In the genomic region with DNA sequence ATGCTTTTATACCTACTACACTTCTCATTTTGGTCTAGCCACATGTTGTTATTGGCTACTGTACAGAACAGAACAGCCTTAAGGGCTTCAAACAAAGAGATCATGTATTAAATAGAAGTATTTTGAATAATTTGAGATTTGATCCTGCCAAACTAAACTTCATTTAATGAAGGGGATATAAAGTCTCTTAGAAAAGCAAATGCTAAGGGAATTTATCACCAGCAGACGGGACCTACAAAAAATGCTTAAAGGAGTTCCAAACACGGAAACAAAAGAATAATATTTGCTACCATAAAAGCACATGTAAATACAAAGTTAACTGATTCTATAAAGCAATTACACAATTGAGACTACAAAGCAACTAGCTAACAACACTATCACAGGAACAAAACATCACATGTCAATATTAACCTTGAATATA, we compare ENCODE assay signal across 1 cellular context.
TF ChIP-seq lines count a peak whose summit lies in the region.

No MANE protein-coding gene starts in this region.

TF ChIP-seq in HEK293, 187 proteins besides CTCF, POLR2A, EP300 and RAD21 (continued from another document and continues in another):
- TF ChIP-seq, protein P1, sequence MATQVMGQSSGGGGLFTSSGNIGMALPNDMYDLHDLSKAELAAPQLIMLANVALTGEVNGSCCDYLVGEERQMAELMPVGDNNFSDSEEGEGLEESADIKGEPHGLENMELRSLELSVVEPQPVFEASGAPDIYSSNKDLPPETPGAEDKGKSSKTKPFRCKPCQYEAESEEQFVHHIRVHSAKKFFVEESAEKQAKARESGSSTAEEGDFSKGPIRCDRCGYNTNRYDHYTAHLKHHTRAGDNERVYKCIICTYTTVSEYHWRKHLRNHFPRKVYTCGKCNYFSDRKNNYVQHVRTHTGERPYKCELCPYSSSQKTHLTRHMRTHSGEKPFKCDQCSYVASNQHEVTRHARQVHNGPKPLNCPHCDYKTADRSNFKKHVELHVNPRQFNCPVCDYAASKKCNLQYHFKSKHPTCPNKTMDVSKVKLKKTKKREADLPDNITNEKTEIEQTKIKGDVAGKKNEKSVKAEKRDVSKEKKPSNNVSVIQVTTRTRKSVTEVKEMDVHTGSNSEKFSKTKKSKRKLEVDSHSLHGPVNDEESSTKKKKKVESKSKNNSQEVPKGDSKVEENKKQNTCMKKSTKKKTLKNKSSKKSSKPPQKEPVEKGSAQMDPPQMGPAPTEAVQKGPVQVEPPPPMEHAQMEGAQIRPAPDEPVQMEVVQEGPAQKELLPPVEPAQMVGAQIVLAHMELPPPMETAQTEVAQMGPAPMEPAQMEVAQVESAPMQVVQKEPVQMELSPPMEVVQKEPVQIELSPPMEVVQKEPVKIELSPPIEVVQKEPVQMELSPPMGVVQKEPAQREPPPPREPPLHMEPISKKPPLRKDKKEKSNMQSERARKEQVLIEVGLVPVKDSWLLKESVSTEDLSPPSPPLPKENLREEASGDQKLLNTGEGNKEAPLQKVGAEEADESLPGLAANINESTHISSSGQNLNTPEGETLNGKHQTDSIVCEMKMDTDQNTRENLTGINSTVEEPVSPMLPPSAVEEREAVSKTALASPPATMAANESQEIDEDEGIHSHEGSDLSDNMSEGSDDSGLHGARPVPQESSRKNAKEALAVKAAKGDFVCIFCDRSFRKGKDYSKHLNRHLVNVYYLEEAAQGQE (tag by site-specific recombination; IDR thresholded peaks at IDR 0.05), result no peak
- TF ChIP-seq, protein P2, sequence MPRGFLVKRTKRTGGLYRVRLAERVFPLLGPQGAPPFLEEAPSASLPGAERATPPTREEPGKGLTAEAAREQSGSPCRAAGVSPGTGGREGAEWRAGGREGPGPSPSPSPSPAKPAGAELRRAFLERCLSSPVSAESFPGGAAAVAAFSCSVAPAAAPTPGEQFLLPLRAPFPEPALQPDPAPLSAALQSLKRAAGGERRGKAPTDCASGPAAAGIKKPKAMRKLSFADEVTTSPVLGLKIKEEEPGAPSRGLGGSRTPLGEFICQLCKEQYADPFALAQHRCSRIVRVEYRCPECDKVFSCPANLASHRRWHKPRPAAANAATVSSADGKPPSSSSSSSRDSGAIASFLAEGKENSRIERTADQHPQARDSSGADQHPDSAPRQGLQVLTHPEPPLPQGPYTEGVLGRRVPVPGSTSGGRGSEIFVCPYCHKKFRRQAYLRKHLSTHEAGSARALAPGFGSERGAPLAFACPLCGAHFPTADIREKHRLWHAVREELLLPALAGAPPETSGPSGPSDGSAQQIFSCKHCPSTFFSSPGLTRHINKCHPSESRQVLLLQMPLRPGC (tag by site-specific recombination; IDR thresholded peaks at IDR 0.05), result no peak
- TF ChIP-seq ZNF626 (tag by site-specific recombination; IDR thresholded peaks at IDR 0.05) (no peak), YY2 (tag by site-specific recombination; IDR thresholded peaks at IDR 0.05) (no peak), ZNF350 (tag by site-specific recombination; IDR thresholded peaks at IDR 0.05) (no peak), ZNF140 (tag by site-specific recombination; IDR thresholded peaks at IDR 0.05) (no peak), ZNF223 (tag by site-specific recombination; IDR thresholded peaks at IDR 0.05) (no peak), ZNF132 (tag by site-specific recombination; IDR thresholded peaks at IDR 0.05; ENCODE audit: borderline replicate concordance) (no peak), ZNF266 (tag by site-specific recombination; IDR thresholded peaks at IDR 0.05; ENCODE audit: low read depth) (no peak), EGR2 (tag by site-specific recombination; IDR thresholded peaks at IDR 0.05; ENCODE audit: low read depth) (no peak), BCL11A (tag by site-specific recombination; IDR thresholded peaks at IDR 0.05; ENCODE audit: low read depth) (peak; percentile 49; the same call in 1 of the 2 replicates), ZNF433 (tag by site-specific recombination; IDR thresholded peaks at IDR 0.05; ENCODE audit: low read depth) (no peak), OVOL3 (tag by site-specific recombination; IDR thresholded peaks at IDR 0.05) (0 out of 2 replicates have a peak, but pooled peaks have one; percentile 51), KLF16 (tag by site-specific recombination; IDR thresholded peaks at IDR 0.05) (no peak), GFI1B (tag by site-specific recombination; IDR thresholded peaks at IDR 0.05) (no peak), ZNF121 (tag by site-specific recombination; IDR thresholded peaks at IDR 0.05) (no peak), ZSCAN30 (tag by site-specific recombination; IDR thresholded peaks at IDR 0.05) (no peak), HOXC10 (CRISPR knock-in tag; IDR thresholded peaks at IDR 0.05) (no peak), ZNF335 (tag by site-specific recombination; conservative IDR thresholded peaks at IDR 0.05) (no peak), ZNF585B (tag by site-specific recombination; IDR thresholded peaks at IDR 0.05) (no peak), ZNF596 (tag by site-specific recombination; IDR thresholded peaks at IDR 0.05) (no peak), ZNF341 (tag by site-specific recombination; IDR thresholded peaks at IDR 0.05; ENCODE audit: low read depth) (no peak), KLF10 (tag by site-specific recombination; IDR thresholded peaks at IDR 0.05) (no peak), ZBTB21 (tag by site-specific recombination; IDR thresholded peaks at IDR 0.05) (no peak), ZNF792 (tag by site-specific recombination; IDR thresholded peaks at IDR 0.05) (no peak), KLF7 (tag by site-specific recombination; IDR thresholded peaks at IDR 0.05; ENCODE audit: borderline replicate concordance) (no peak), ZNF239 (tag by site-specific recombination; IDR thresholded peaks at IDR 0.05) (no peak), SP2 (tag by site-specific recombination; IDR thresholded peaks at IDR 0.05) (no peak), ZNF521 (tag by site-specific recombination; IDR thresholded peaks at IDR 0.05) (no peak), ZNF837 (tag by site-specific recombination; IDR thresholded peaks at IDR 0.05) (no peak), TRIM28 (IDR thresholded peaks at IDR 0.05; ENCODE audit: borderline replicate concordance, low read length) (no peak), ZNF404 (tag by site-specific recombination; IDR thresholded peaks at IDR 0.05) (no peak), ZNF677 (tag by site-specific recombination; IDR thresholded peaks at IDR 0.05) (no peak), ZBTB7A (tag by site-specific recombination; IDR thresholded peaks at IDR 0.05; ENCODE audit: low read depth) (no peak), ZFP69B (tag by site-specific recombination; IDR thresholded peaks at IDR 0.05) (no peak), ZNF510 (tag by site-specific recombination; IDR thresholded peaks at IDR 0.05; ENCODE audit: insufficient replicate concordance) (no peak), ZNF155 (tag by site-specific recombination; IDR thresholded peaks at IDR 0.05) (no peak), ZSCAN16 (tag by site-specific recombination; IDR thresholded peaks at IDR 0.05) (no peak)
- TF ChIP-seq, protein P3, sequence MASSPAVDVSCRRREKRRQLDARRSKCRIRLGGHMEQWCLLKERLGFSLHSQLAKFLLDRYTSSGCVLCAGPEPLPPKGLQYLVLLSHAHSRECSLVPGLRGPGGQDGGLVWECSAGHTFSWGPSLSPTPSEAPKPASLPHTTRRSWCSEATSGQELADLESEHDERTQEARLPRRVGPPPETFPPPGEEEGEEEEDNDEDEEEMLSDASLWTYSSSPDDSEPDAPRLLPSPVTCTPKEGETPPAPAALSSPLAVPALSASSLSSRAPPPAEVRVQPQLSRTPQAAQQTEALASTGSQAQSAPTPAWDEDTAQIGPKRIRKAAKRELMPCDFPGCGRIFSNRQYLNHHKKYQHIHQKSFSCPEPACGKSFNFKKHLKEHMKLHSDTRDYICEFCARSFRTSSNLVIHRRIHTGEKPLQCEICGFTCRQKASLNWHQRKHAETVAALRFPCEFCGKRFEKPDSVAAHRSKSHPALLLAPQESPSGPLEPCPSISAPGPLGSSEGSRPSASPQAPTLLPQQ (tag by site-specific recombination; IDR thresholded peaks at IDR 0.05), result no peak
- TF ChIP-seq, protein P4, sequence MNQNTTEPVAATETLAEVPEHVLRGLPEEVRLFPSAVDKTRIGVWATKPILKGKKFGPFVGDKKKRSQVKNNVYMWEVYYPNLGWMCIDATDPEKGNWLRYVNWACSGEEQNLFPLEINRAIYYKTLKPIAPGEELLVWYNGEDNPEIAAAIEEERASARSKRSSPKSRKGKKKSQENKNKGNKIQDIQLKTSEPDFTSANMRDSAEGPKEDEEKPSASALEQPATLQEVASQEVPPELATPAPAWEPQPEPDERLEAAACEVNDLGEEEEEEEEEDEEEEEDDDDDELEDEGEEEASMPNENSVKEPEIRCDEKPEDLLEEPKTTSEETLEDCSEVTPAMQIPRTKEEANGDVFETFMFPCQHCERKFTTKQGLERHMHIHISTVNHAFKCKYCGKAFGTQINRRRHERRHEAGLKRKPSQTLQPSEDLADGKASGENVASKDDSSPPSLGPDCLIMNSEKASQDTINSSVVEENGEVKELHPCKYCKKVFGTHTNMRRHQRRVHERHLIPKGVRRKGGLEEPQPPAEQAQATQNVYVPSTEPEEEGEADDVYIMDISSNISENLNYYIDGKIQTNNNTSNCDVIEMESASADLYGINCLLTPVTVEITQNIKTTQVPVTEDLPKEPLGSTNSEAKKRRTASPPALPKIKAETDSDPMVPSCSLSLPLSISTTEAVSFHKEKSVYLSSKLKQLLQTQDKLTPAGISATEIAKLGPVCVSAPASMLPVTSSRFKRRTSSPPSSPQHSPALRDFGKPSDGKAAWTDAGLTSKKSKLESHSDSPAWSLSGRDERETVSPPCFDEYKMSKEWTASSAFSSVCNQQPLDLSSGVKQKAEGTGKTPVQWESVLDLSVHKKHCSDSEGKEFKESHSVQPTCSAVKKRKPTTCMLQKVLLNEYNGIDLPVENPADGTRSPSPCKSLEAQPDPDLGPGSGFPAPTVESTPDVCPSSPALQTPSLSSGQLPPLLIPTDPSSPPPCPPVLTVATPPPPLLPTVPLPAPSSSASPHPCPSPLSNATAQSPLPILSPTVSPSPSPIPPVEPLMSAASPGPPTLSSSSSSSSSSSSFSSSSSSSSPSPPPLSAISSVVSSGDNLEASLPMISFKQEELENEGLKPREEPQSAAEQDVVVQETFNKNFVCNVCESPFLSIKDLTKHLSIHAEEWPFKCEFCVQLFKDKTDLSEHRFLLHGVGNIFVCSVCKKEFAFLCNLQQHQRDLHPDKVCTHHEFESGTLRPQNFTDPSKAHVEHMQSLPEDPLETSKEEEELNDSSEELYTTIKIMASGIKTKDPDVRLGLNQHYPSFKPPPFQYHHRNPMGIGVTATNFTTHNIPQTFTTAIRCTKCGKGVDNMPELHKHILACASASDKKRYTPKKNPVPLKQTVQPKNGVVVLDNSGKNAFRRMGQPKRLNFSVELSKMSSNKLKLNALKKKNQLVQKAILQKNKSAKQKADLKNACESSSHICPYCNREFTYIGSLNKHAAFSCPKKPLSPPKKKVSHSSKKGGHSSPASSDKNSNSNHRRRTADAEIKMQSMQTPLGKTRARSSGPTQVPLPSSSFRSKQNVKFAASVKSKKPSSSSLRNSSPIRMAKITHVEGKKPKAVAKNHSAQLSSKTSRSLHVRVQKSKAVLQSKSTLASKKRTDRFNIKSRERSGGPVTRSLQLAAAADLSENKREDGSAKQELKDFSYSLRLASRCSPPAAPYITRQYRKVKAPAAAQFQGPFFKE (tag by site-specific recombination; IDR thresholded peaks at IDR 0.05; ENCODE audit: borderline replicate concordance), result no peak
- TF ChIP-seq, protein P5, sequence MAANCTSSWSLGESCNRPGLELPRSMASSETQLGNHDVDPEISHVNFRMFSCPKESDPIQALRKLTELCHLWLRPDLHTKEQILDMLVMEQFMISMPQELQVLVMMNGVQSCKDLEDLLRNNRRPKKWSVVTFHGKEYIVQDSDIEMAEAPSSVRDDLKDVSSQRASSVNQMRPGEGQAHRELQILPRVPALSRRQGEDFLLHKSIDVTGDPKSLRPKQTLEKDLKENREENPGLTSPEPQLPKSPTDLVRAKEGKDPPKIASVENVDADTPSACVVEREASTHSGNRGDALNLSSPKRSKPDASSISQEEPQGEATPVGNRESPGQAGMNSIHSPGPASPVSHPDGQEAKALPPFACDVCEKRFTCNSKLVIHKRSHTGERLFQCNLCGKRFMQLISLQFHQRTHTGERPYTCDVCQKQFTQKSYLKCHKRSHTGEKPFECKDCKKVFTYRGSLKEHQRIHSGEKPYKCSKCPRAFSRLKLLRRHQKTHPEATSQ (tag by site-specific recombination; IDR thresholded peaks at IDR 0.05), result no peak
- TF ChIP-seq, protein P6, sequence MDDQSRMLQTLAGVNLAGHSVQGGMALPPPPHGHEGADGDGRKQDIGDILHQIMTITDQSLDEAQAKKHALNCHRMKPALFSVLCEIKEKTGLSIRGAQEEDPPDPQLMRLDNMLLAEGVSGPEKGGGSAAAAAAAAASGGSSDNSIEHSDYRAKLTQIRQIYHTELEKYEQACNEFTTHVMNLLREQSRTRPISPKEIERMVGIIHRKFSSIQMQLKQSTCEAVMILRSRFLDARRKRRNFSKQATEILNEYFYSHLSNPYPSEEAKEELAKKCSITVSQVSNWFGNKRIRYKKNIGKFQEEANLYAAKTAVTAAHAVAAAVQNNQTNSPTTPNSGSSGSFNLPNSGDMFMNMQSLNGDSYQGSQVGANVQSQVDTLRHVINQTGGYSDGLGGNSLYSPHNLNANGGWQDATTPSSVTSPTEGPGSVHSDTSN (CRISPR knock-in tag; IDR thresholded peaks at IDR 0.05), result no peak
- TF ChIP-seq, protein P7, sequence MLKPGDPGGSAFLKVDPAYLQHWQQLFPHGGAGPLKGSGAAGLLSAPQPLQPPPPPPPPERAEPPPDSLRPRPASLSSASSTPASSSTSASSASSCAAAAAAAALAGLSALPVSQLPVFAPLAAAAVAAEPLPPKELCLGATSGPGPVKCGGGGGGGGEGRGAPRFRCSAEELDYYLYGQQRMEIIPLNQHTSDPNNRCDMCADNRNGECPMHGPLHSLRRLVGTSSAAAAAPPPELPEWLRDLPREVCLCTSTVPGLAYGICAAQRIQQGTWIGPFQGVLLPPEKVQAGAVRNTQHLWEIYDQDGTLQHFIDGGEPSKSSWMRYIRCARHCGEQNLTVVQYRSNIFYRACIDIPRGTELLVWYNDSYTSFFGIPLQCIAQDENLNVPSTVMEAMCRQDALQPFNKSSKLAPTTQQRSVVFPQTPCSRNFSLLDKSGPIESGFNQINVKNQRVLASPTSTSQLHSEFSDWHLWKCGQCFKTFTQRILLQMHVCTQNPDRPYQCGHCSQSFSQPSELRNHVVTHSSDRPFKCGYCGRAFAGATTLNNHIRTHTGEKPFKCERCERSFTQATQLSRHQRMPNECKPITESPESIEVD (tag by site-specific recombination; IDR thresholded peaks at IDR 0.05), result peak; percentile 95
- TF ChIP-seq, protein P8, sequence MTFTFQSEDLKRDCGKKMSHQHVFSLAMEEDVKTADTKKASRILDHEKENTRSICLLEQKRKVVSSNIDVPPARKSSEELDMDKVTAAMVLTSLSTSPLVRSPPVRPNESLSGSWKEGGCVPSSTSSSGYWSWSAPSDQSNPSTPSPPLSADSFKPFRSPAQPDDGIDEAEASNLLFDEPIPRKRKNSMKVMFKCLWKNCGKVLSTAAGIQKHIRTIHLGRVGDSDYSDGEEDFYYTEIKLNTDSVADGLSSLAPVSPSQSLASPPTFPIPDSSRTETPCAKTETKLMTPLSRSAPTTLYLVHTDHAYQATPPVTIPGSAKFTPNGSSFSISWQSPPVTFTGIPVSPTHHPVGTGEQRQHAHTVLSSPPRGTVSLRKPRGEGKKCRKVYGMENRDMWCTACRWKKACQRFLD (tag by site-specific recombination; IDR thresholded peaks at IDR 0.05), result no peak
